8 cellular contexts compared by ENCODE assay signal in the genomic region with DNA sequence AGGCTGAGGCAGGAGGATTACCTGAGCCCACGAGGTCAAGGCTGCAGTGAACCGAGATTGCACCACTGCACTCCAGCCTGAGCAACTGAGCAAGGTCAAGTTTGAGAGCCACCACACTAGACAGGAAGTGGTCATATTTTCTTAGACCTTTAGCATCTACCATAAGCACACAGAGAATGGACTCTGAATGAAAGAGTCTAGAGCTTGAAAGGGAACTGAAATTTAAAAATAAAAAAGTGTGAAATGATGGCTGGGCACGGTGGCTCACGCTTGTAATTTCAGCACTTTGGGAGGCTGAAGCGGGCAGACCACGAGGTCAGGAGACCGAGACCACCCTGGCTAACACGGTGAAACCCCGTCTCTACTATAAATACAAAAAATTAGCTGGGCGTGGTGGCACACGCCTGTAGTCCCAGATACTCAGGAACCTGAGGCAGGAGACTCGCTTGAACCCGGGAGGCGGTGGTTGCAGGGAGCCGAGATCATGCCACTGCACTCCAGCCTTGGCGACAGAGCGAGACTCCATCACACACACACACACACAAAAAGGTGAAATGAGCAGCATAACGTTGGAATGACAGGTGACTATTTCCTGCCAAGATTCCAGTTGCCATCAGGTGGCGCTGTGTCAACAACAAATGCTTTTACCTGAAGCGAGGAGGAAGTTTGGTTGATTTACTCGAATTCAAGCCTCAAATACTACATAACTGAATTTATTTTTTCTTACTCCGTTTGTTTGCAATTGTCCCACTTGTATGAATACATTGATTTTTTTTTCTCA. TPM values are rescaled to one million over a fixed set of nuclear protein-coding genes. Genes with fewer than 3 reads are reported as not detected.
DNase-seq lines count a peak whose midpoint lies in the region; ATAC-seq and TF ChIP-seq lines count a peak whose summit lies in the region.

No MANE protein-coding gene starts in this region.

- CTCF ChIA-PET in mammary epithelial cell (lab: Charles Lee; ENCODE audit: low non-redundant PET): interaction anchor here (0.5 to 1.1 kb wide), 2 partner anchors 31 to 105 kb away, joined by 4 to 6 read pairs; a partner anchor contains a TSS

- H3K4me2 ChIP-seq in mammary epithelial cell (ENCODE audit: insufficient read depth, low read depth, low read length): no peak overlapping the region

- H3K79me2 ChIP-seq in mammary epithelial cell (ENCODE audit: insufficient read depth, low read length): no peaks in the 10 kb centered on the region

- H3K36me3 ChIP-seq in mammary epithelial cell (ENCODE audit: insufficient read depth, low read length): no peaks in the 10 kb centered on the region

- no peak overlapping the region for H3K9ac ChIP-seq in mammary epithelial cell (ENCODE audit: insufficient read depth, low read length)

- TF ChIP-seq CTCF in VCaP (conservative IDR thresholded peaks at IDR 0.05): peak; percentile 89
- peak; percentile 79 to 87 for TF ChIP-seq CTCF in mammary epithelial cell (conservative IDR thresholded peaks at IDR 0.05 in 1 of 2, IDR thresholded peaks at IDR 0.05 in 1 of 2; ENCODE audit: extremely low read depth in 1 of 2, insufficient read depth in 1 of 2, low read depth in 1 of 2, low read length in 2 of 2)

- ATAC-seq in HG02884 (IDR thresholded peaks at IDR 0.05; ENCODE audit: unreplicated experiment): peak; percentile 73

- H3K4me1 ChIP-seq in mammary epithelial cell (ENCODE audit: insufficient read depth, low read length): no peaks in the 10 kb centered on the region

- intact Hi-C loops in mammary epithelial cell (cut with micrococcal nuclease): loop anchor here (1.0 to 10.0 kb wide), 6 partner anchors 35 to 840 kb away; a partner anchor contains a TSS

- H3K27me3 ChIP-seq in mammary epithelial cell (ENCODE audit: insufficient read depth, low read length): no peaks in the 10 kb centered on the region

- BruUV-seq in mammary epithelial cell (replicated peaks; lab: Mats Ljungman, UMichigan): no TSS peak

- no peaks in the 10 kb centered on the region for H3K9me3 ChIP-seq in mammary epithelial cell (replicated peaks; ENCODE audit: insufficient read depth, low read length)

- dilution Hi-C loops in mammary epithelial cell (cut with HindIII; ENCODE audit: low sequenced_read_pairs): no loop called here

- H2AFZ ChIP-seq in mammary epithelial cell (ENCODE audit: low read depth, low read length): no peak overlapping the region

- peak; percentile 45 for DNase-seq in NCI-H510A treated with DMSO at 0.1 percent for 48 hours (lab: John Stamatoyannopoulos, UW)
- DNase-seq in NCI-H510A (lab: John Stamatoyannopoulos, UW): no peak
- peak; percentile 60 for DNase-seq in NCI-H1694 (lab: John Stamatoyannopoulos, UW)
- peak; percentile 66 for DNase-seq in mammary epithelial cell
- DNase-seq in iris pigment epithelial cell (ENCODE audit: low read depth): peak; percentile 77
- DNase-seq in stimulated activated CD4-positive, alpha-beta T cell treated with anti-CD3 and anti-CD28 coated beads, Interleukin-15, amount 100 ng/mL, for 1 hour (ENCODE audit: low read depth in 1 of 2, low spot score in 1 of 2): peak; percentile 60 to 62

- H3K4me3 ChIP-seq in mammary epithelial cell (replicated peaks in 1 of 3; ENCODE audit: insufficient read depth in 1 of 3, low read depth in 2 of 3, low read length in 3 of 3): no peak overlapping the region

- in situ Hi-C loops in mammary epithelial cell (cut with MboI; ENCODE audit: low sequenced_read_pairs in 2 of 2): loop anchor here (5.0 to 25.0 kb wide), 4 partner anchors 225 to 825 kb away; a partner anchor contains a TSS

- WGBS in mammary epithelial cell (ENCODE audit: low coverage, missing lambda C conversion rate): 20% methylated on average over 18 of the region's 22 CpGs

- no peaks in the 10 kb centered on the region for H4K20me1 ChIP-seq in mammary epithelial cell (ENCODE audit: insufficient read depth, low read length)

- H3K27ac ChIP-seq in VCaP (no peak overlapping the region), mammary epithelial cell (ENCODE audit: insufficient read depth, low read depth, low read length) (no peak overlapping the region)

RNA-seq across cellular contexts. Expression of a gene that starts 21.3 kb away (rescaled TPM):
- 10 to 100 TPM; 36.5 to 73.3 TPM for total RNA-seq in mammary epithelial cell
- 23.3 TPM for polyA plus RNA-seq in mammary epithelial cell
- 18.5 TPM for polyA minus RNA-seq in mammary epithelial cell

RNA-seq across cellular contexts. Expression of a gene that starts 30.4 kb away (rescaled TPM):
- 10 to 100 TPM; 20.7 to 24.2 TPM for total RNA-seq in mammary epithelial cell
- 14.4 TPM for polyA plus RNA-seq in mammary epithelial cell
- polyA minus RNA-seq in mammary epithelial cell: 55.9 TPM
